ENCODE assay signal across 8 cellular contexts in the genomic region with DNA sequence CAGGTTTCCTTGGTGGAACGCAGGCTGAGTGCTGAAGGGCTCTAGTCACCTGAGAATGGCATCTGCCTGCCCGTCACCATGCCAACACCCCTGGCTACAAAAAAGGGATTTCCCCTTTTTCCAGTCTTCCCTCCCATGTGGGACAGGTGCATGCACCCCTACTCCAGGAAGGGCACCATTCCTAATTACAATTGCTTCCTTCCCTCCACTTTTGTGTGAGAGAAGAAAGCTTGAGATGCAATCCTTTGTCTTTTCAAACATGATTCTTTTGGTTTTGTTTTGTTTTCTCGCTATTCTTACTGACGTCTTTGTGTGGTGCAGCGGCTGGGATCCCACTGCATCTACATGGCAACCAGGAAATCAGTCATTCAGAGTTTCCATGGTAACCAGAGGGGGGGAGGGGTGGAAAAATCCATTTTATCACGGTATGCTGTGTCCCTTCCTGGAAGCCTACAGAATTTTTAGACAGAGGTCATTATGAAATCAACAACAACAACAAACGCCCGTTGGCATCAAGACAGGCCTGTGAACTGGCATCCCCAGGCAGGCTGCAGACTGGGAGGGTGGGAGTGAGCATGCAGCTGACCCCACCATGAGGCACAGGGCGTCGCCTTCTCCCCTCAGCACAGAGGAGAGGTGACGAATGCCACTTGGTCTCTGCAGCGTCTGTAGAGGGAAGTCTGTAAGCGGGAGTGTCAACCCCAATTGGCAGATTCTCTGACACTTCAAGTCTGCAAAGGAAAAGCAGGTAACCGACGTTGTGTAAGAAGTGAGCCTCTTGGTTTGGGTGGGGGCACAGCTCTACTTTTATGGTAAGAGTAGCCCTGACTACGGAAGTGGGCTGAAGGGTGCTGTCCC. TPM values are rescaled to one million over a fixed set of nuclear protein-coding genes. Genes with fewer than 3 reads are reported as not detected.
DNase-seq lines count a peak whose midpoint lies in the region; ATAC-seq and FAIRE-seq lines count a peak whose summit lies in the region.

No MANE protein-coding gene starts in this region.

- H3K27me3 ChIP-seq in iPS-20b (ENCODE audit: insufficient read depth, low read length) (no peaks in the 10 kb centered on the region), small intestine (ENCODE audit: control insufficient read depth in 2 of 2, insufficient read depth in 2 of 2, low read length in 2 of 2) (no peaks in the 10 kb centered on the region)

- WGBS in small intestine, 3 donors, result 15 to 23% (median 22%) methylated on average over 16 of the region's 16 CpGs

- H3K4me1 ChIP-seq in iPS-20b (ENCODE audit: insufficient read depth, low read length), result peaks cover 18% of the 10 kb centered on the region; the same call in 1 of the 2 replicates
- H3K4me1 ChIP-seq in small intestine (ENCODE audit: control insufficient read depth in 2 of 2, insufficient read depth in 1 of 2, low read depth in 1 of 2, low read length in 1 of 2), result peaks cover 0 to 4% of the 10 kb centered on the region in 2 donors

- H3K9me3 ChIP-seq in iPS-20b (ENCODE audit: insufficient read depth, low read depth, low read length) (no peaks in the 10 kb centered on the region), small intestine (ENCODE audit: control insufficient read depth, low read depth) (no peaks in the 10 kb centered on the region)

- H3K9ac ChIP-seq in iPS-20b (ENCODE audit: low read depth, low read length), result peak overlapping the region; percentile 29; the same call in 1 of the 2 replicates

- DNase-seq in DMS53 (lab: John Stamatoyannopoulos, UW) (peak; percentile 94), T-helper 1 cell (peak; percentile 69 to 99 (median 87)), amniotic epithelial cell (ENCODE audit: low read depth) (peak; percentile 59), small intestine (peak; percentile 79), RCC 7860 (ENCODE audit: low spot score) (no peak)
- peak; percentile 97 for DNase-seq in Jurkat, Clone E6-1 (ENCODE audit: low read depth, low spot score)

- peak overlapping the region; percentile 54 for H3K4me3 ChIP-seq in Jurkat, Clone E6-1 (ENCODE audit: low read length)
- H3K4me3 ChIP-seq in iPS-20b (ENCODE audit: low read length) (peak overlapping the region; percentile 70), small intestine (ENCODE audit: low read depth in 1 of 2, low read length in 2 of 2) (peak overlapping the region in 1 of 2 donors; percentile 2)

- ATAC-seq in GM21381 (IDR thresholded peaks at IDR 0.05; ENCODE audit: unreplicated experiment), result peak; percentile 67

- peak overlapping the region; percentile 17 for H3K27ac ChIP-seq in iPS-20b (ENCODE audit: low read length)
- H3K27ac ChIP-seq in small intestine (ENCODE audit: low read depth in 1 of 2, low read length in 1 of 2), result peak overlapping the region; percentile 27 to 96

- no peaks in the 10 kb centered on the region for H3K36me3 ChIP-seq in iPS-20b (ENCODE audit: insufficient read depth, low read depth, low read length)
- no peaks in the 10 kb centered on the region for H3K36me3 ChIP-seq in small intestine (ENCODE audit: control insufficient read depth in 2 of 2, insufficient read depth in 2 of 2, low read length in 2 of 2)

- FAIRE-seq in small intestine (lab: Jason Lieb, UNC) (no peak), RCC 7860 (lab: Jason Lieb, UNC) (no peak)

RNA-seq across cellular contexts. Expression of a gene that starts 13.6 kb away (rescaled TPM):
- polyA plus RNA-seq in Jurkat, Clone E6-1 (2012; ENCODE audit: insufficient read depth, insufficient read length), result 105 TPM
- 10 to 100 TPM in 2 of 3 donors, 1 to 10 TPM in 1; 2.9 to 13.5 (median 11.2) TPM for polyA plus RNA-seq in small intestine
